In the genomic region with DNA sequence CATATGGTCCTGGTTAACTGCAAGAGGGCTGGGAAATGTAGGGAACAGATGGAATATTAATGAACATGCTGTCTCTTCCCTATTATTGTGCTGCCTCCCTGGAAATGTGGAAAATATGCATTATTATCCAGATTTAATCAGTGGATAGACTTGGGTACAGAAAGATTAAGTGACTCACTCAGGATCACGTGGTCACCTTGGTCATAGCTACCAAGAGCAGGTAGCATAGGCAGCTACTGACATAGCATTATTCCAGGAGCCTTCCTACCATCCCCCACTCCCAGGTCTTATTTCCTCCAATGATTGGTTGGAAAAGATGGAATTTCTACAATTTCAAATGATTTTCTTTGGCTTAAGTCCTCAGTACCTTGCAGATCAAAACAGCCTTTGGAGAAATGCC, we compare ENCODE assay signal across 16 cellular contexts.
DNase-seq lines count a peak whose midpoint lies in the region; ATAC-seq, FAIRE-seq and TF ChIP-seq lines count a peak whose summit lies in the region.
"Had no signal": no experiment of that assay in that cellular context is flagged by ENCODE, and none has a peak within 500 bp of the region (broad histone marks: within the 10 kb centered on the region; RNA-seq: fewer than 3 reads in every experiment).

No MANE protein-coding gene starts in this region.

- no peak overlapping the region for H3K4ac ChIP-seq in H1 (replicated peaks; ENCODE audit: insufficient read length, low read depth, low read length)

- FAIRE-seq in H1 (lab: Jason Lieb, UNC), result no peak
- no peak for FAIRE-seq in small intestine (lab: Jason Lieb, UNC)
- FAIRE-seq: A549, GM18507 had no signal

- H4K5ac ChIP-seq in H1 (ENCODE audit: insufficient read length, low read depth, low read length), result no peak overlapping the region

- peaks cover 32% of the 10 kb centered on the region for H3K27me3 Mint-ChIP-seq in MCF 10A (ENCODE audit: insufficient read depth, unreplicated experiment)

- no peak overlapping the region for H3K56ac ChIP-seq in H1 (replicated peaks; ENCODE audit: insufficient read length, low read depth, low read length)

- H3K4me3 Mint-ChIP-seq in MCF 10A (ENCODE audit: unreplicated experiment), result no peak overlapping the region

- H3K4me2 ChIP-seq in H1 (ENCODE audit: insufficient read depth in 1 of 2, low read depth in 2 of 2, low read length in 2 of 2), result no peak overlapping the region
- H3K4me2 ChIP-seq: A549 had no signal

- TF ChIP-seq CTCF in MCF 10A (IDR thresholded peaks at IDR 0.05; ENCODE audit: unreplicated experiment) (no peak), breast epithelium (IDR thresholded peaks at IDR 0.05) (no peak), H1 (IDR thresholded peaks at IDR 0.05; ENCODE audit: control extremely low read depth in 1 of 3, insufficient read depth in 1 of 3, low read depth in 1 of 3, low read length in 3 of 3) (no peak)

- no peak overlapping the region for H3K18ac ChIP-seq in H1 (ENCODE audit: extremely low read depth, low read length)

- DNase-seq in MCF 10A (ENCODE audit: unreplicated experiment) (peak; percentile 17), breast epithelium (ENCODE audit: low spot score in 2 of 2) (no peak), NCI-H446 treated with DMSO at 0.1 percent for 48 hours (lab: John Stamatoyannopoulos, UW) (peak; percentile 78), H1 (ENCODE audit: low read depth in 1 of 2, low spot score in 2 of 2) (no peak), small intestine (peak; percentile 12), COR-L47 (lab: John Stamatoyannopoulos, UW) (no peak), RPMI8226 (no peak)
- DNase-seq: KBM-7, NCI-H1092, NCI-H187 treated with DMSO at 0.1 percent for 48 hours, PC-3, T-helper 1 cell had no signal

- TF ChIP-seq RAD21 in H1 (IDR thresholded peaks at IDR 0.05 in 1 of 2, conservative IDR thresholded peaks at IDR 0.05 in 1 of 2; ENCODE audit: low read depth in 2 of 2, low read length in 2 of 2), result no peak

- no peak overlapping the region for H3K27ac ChIP-seq in breast epithelium
- no peak overlapping the region for H3K27ac ChIP-seq in H1 (ENCODE audit: low read depth, low read length)
- H3K27ac ChIP-seq in small intestine (ENCODE audit: low read depth in 1 of 2, low read length in 1 of 2), result no peak overlapping the region
- H3K27ac ChIP-seq: A549, SK-N-MC had no signal

- H3K9me3 Mint-ChIP-seq in MCF 10A (ENCODE audit: unreplicated experiment), result no peaks in the 10 kb centered on the region

- H2BK120ac ChIP-seq in H1 (replicated peaks; ENCODE audit: low read depth, low read length), result no peak overlapping the region

- TF ChIP-seq EP300 in H1 (IDR thresholded peaks at IDR 0.05; ENCODE audit: borderline replicate concordance in 1 of 2, low read depth in 2 of 2, low read length in 2 of 2), result no peak

- ATAC-seq in GM18861 (IDR thresholded peaks at IDR 0.05; ENCODE audit: unreplicated experiment), result no peak
- ATAC-seq: A549, PC-3 had no signal

- no peak overlapping the region for H3K9ac ChIP-seq in H1 (replicated peaks in 1 of 4; ENCODE audit: extremely low read depth in 1 of 4, low read depth in 3 of 4, low read length in 3 of 4)

- H3K79me1 ChIP-seq in H1 (ENCODE audit: low read depth, low read length), result no peaks in the 10 kb centered on the region

- H3K9me3 ChIP-seq in breast epithelium (no peaks in the 10 kb centered on the region), H1 (ENCODE audit: insufficient read depth in 2 of 2, low read depth in 1 of 2, low read length in 1 of 2) (no peaks in the 10 kb centered on the region), small intestine (ENCODE audit: control insufficient read depth, low read depth) (no peaks in the 10 kb centered on the region)
- H3K9me3 ChIP-seq: A549 had no signal

- H2BK15ac ChIP-seq in H1 (ENCODE audit: low read length), result no peak overlapping the region; the same call in 1 of the 2 replicates

- no peaks in the 10 kb centered on the region for H3K23me2 ChIP-seq in H1 (ENCODE audit: low read depth, low read length)

- no peak overlapping the region for H4K8ac ChIP-seq in H1 (ENCODE audit: extremely low read depth, insufficient read depth, low read length)

- H3K23ac ChIP-seq in H1 (ENCODE audit: insufficient read length), result no peak overlapping the region

- no peaks in the 10 kb centered on the region for H3K27me3 ChIP-seq in breast epithelium
- no peaks in the 10 kb centered on the region for H3K27me3 ChIP-seq in H1 (replicated peaks in 1 of 4; ENCODE audit: control insufficient read depth in 3 of 4, extremely low read depth in 1 of 4, insufficient read depth in 3 of 4, low read length in 3 of 4)
- H3K27me3 ChIP-seq in small intestine (ENCODE audit: control insufficient read depth in 2 of 2, insufficient read depth in 2 of 2, low read length in 2 of 2), result peaks cover 0 to 2% of the 10 kb centered on the region in 2 donors

- no peak overlapping the region for H2BK20ac ChIP-seq in H1 (ENCODE audit: low read length)

- no peak overlapping the region for H3K14ac ChIP-seq in H1 (ENCODE audit: insufficient read length)

- CTCF ChIA-PET in MCF 10A (lab: Yijun Ruan, JAX), result interaction anchor here (0.6 to 8.3 kb wide), 10 partner anchors 8 to 132 kb away, joined by 3 to 120 read pairs (median 3); no protein-coding TSS in a partner anchor
- CTCF ChIA-PET in H1 (lab: Charles Lee; ENCODE audit: partially characterized antibody), result interaction anchor here (1.0 to 14.4 kb wide), 8 partner anchors 8 to 128 kb away, joined by 3 to 166 read pairs (median 4); no protein-coding TSS in a partner anchor

- intact Hi-C loops in MCF 10A (cut with micrococcal nuclease) (loop anchor here (5.0 kb wide), 1 partner anchor 59 kb away; no protein-coding TSS in a partner anchor), breast epithelium (cut with DNase I; ENCODE audit: low total_unique reads) (no loop called here)

- no peak for TF ChIP-seq POLR2A in breast epithelium (IDR thresholded peaks at IDR 0.05)
- no peak for TF ChIP-seq POLR2A in H1 (IDR thresholded peaks at IDR 0.05; ENCODE audit: control extremely low read depth in 1 of 2, low read depth in 2 of 2, low read length in 2 of 2)

- no peaks in the 10 kb centered on the region for H3K36me3 Mint-ChIP-seq in MCF 10A (ENCODE audit: insufficient read depth, unreplicated experiment)

- H3K4me1 ChIP-seq in breast epithelium (peaks cover 0 to 7% of the 10 kb centered on the region in 2 donors), H1 (replicated peaks in 1 of 4; ENCODE audit: control insufficient read depth in 3 of 4, insufficient read depth in 4 of 4, low read length in 3 of 4) (peaks cover 0 to 7% (median 2%) of the 10 kb centered on the region in 4 experiments; a peak in 4 of 7 replicates), small intestine (ENCODE audit: control insufficient read depth in 2 of 2, insufficient read depth in 1 of 2, low read depth in 1 of 2, low read length in 1 of 2) (no peaks in the 10 kb centered on the region)
- H3K4me1 ChIP-seq: A549 had no signal

- 0 out of 2 replicates have a peak overlapping the region, but pooled peaks have one; percentile 3 for H2AFZ ChIP-seq in H1 (ENCODE audit: low read length)

- H3K36me3 ChIP-seq in breast epithelium, result no peaks in the 10 kb centered on the region
- no peaks in the 10 kb centered on the region for H3K36me3 ChIP-seq in H1 (ENCODE audit: control insufficient read depth in 2 of 4, insufficient read depth in 4 of 4, low read length in 3 of 4)
- no peaks in the 10 kb centered on the region for H3K36me3 ChIP-seq in small intestine (ENCODE audit: control insufficient read depth in 2 of 2, insufficient read depth in 2 of 2, low read length in 2 of 2)

- no peaks in the 10 kb centered on the region for H3K4me1 Mint-ChIP-seq in MCF 10A (ENCODE audit: insufficient read depth, unreplicated experiment)

- H3K4me3 ChIP-seq in breast epithelium, result no peak overlapping the region
- no peak overlapping the region for H3K4me3 ChIP-seq in H1 (ENCODE audit: extremely low read depth in 1 of 4, insufficient read depth in 2 of 4, low read depth in 3 of 4, low read length in 4 of 4)
- H3K4me3 ChIP-seq in small intestine (ENCODE audit: low read depth in 1 of 2, low read length in 2 of 2), result no peak overlapping the region
- H3K4me3 ChIP-seq: A549, SK-N-MC had no signal

- no peak overlapping the region for H4K91ac ChIP-seq in H1 (replicated peaks; ENCODE audit: insufficient read length, low read length)

- POLR2A ChIA-PET in MCF 10A (lab: Yijun Ruan, JAX), result interaction anchor here (1.7 kb wide), 1 partner anchor 125 kb away, joined by 3 read pairs; no protein-coding TSS in a partner anchor
- POLR2A ChIA-PET in H1 (lab: Charles Lee; ENCODE audit: partially characterized antibody), result no interaction called here

- H2AK5ac ChIP-seq in H1 (ENCODE audit: low read depth, low read length), result no peak overlapping the region

- H4K20me1 ChIP-seq in H1 (replicated peaks in 1 of 2; ENCODE audit: control insufficient read depth in 1 of 2, insufficient read depth in 2 of 2, low read length in 2 of 2), result no peaks in the 10 kb centered on the region

- H2BK5ac ChIP-seq in H1 (ENCODE audit: low read depth, low read length), result no peak overlapping the region; the same call in 1 of the 2 replicates

- BruUV-seq in MCF 10A (replicated peaks; lab: Mats Ljungman, UMichigan), result no TSS peak

- WGBS in H1 (ENCODE audit: extremely low coverage in 1 of 2, insufficient coverage in 1 of 2, insufficient read length in 1 of 2, insufficient replicate concordance in 2 of 2, low coverage in 1 of 2, low lambda C conversion rate in 2 of 2, missing lambda C conversion rate in 1 of 2), 2 experiments, result 86% methylated on average over 1 of the region's 1 CpG; no CpG with 5 or more reads in 1 of the 2 experiments
- WGBS in small intestine, 3 donors, result 19 to 57% (median 29%) methylated on average over 1 of the region's 1 CpG

- no peak overlapping the region for H3K27ac Mint-ChIP-seq in MCF 10A (ENCODE audit: low read depth, unreplicated experiment)

- no peaks in the 10 kb centered on the region for H3K79me2 ChIP-seq in H1 (ENCODE audit: control insufficient read depth in 1 of 2, insufficient read depth in 2 of 2, low read length in 2 of 2)

- no peak overlapping the region for H2BK12ac ChIP-seq in H1 (ENCODE audit: low read depth, low read length)

TF ChIP-seq in H1, 55 proteins besides CTCF, POLR2A, EP300 and RAD21 (continues in another document):
- TF ChIP-seq KDM1A (IDR thresholded peaks at IDR 0.05; ENCODE audit: borderline replicate concordance, low read length) (no peak), CHD2 (IDR thresholded peaks at IDR 0.05; ENCODE audit: low read length) (no peak), RNF2 (IDR thresholded peaks at IDR 0.05; ENCODE audit: borderline replicate concordance, low read depth, low read length, missing control alignments, poor library complexity, severe bottlenecking) (no peak), EGR1 (IDR thresholded peaks at IDR 0.05; ENCODE audit: borderline replicate concordance, low read depth, low read length) (no peak), CEBPB (IDR thresholded peaks at IDR 0.05; ENCODE audit: low read depth, low read length) (no peak), NRF1 (IDR thresholded peaks at IDR 0.05; ENCODE audit: low read depth, low read length) (no peak), RXRA (IDR thresholded peaks at IDR 0.05; ENCODE audit: insufficient read depth, low read depth, low read length) (no peak)

Comparison
In these comparisons a context has a peak if more than half of its experiments do, and no peak if none do; other contexts are left out.
1. DNase-seq: peak in MCF 10A (single experiment), NCI-H446 treated with DMSO at 0.1 percent for 48 hours (single experiment) and small intestine (single experiment); none in breast epithelium (0 of 2), H1 (0 of 2), COR-L47 (single experiment) and RPMI8226 (single experiment).